ENCODE assay signal across 22 cellular contexts in the genomic region with DNA sequence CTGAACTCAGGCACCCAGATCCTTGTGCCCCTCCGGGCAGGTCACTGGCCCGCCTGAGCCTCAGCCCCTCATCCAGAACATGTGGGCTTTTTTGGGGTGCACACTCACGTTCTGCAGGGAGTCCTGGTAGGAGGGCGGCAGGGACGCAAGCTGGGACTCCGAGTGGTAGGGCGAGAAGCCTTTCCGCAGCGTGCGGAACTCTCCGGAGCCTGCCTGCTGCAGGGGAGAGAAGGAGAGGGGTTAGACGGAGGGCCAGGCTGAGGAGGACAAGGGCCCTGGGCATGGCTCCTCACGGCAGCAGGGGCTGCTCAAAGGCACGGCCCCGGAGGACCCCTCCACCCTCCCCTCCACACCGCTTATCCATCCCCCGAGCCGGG. TPM values are rescaled to one million over a fixed set of nuclear protein-coding genes. Genes with fewer than 3 reads are reported as not detected.
DNase-seq lines count a peak whose midpoint lies in the region; ATAC-seq, FAIRE-seq and TF ChIP-seq lines count a peak whose summit lies in the region.
"Had no signal": no experiment of that assay in that cellular context is flagged by ENCODE, and none has a peak within 500 bp of the region (broad histone marks: within the 10 kb centered on the region; RNA-seq: fewer than 3 reads in every experiment).

No MANE protein-coding gene starts in this region.

- TF ChIP-seq CTCF in H1 (IDR thresholded peaks at IDR 0.05; ENCODE audit: control extremely low read depth in 1 of 3, insufficient read depth in 1 of 3, low read depth in 1 of 3, low read length in 3 of 3) (no peak), testis (IDR thresholded peaks at IDR 0.05) (no peak)

- peak overlapping the region; percentile 19; the same call in 1 of the 2 replicates for H3K18ac ChIP-seq in H1 (ENCODE audit: extremely low read depth, low read length)

- no peaks in the 10 kb centered on the region for H3K27me3 ChIP-seq in H1 (replicated peaks in 1 of 4; ENCODE audit: control insufficient read depth in 3 of 4, extremely low read depth in 1 of 4, insufficient read depth in 3 of 4, low read length in 3 of 4)
- H3K27me3 ChIP-seq in stomach smooth muscle (ENCODE audit: control insufficient read depth in 1 of 2, insufficient read depth in 2 of 2, low read length in 2 of 2): no peaks in the 10 kb centered on the region
- no peaks in the 10 kb centered on the region for H3K27me3 ChIP-seq in testis
- H3K27me3 ChIP-seq: brain microvascular endothelial cell, foreskin keratinocyte had no signal

- H3K4me1 ChIP-seq in H1 (replicated peaks in 1 of 4; ENCODE audit: control insufficient read depth in 3 of 4, insufficient read depth in 4 of 4, low read length in 3 of 4): peaks cover 11 to 37% (median 31%) of the 10 kb centered on the region in 4 experiments
- H3K4me1 ChIP-seq in mesodermal cell (ENCODE audit: control insufficient read depth, insufficient read depth, low read length, poor library complexity, severe bottlenecking): peaks cover 45% of the 10 kb centered on the region
- peaks cover 58% of the 10 kb centered on the region for H3K4me1 ChIP-seq in stomach smooth muscle (ENCODE audit: control insufficient read depth, insufficient read depth, low read length)
- H3K4me1 ChIP-seq in testis: peaks cover 22% of the 10 kb centered on the region

- peak overlapping the region; percentile 72 for H4K91ac ChIP-seq in H1 (replicated peaks; ENCODE audit: insufficient read length, low read length)

- POLR2A ChIA-PET in H1 (lab: Charles Lee; ENCODE audit: partially characterized antibody): interaction anchor here (1.0 kb wide), 1 partner anchor 43 kb away, joined by 3 read pairs; no protein-coding TSS in a partner anchor

- no peak overlapping the region for H2BK12ac ChIP-seq in H1 (ENCODE audit: low read depth, low read length)

- peak overlapping the region; percentile 23 for H3K4ac ChIP-seq in H1 (replicated peaks; ENCODE audit: insufficient read length, low read depth, low read length)

- H3K23ac ChIP-seq in H1 (ENCODE audit: insufficient read length): no peak overlapping the region

- no peak overlapping the region for H3K4me2 ChIP-seq in H1 (ENCODE audit: insufficient read depth in 1 of 2, low read depth in 2 of 2, low read length in 2 of 2)

- ATAC-seq in Right ventricle myocardium inferior (no peak), left cardiac atrium (no peak)
- no peak for ATAC-seq in activated CD4-positive, CD25-positive, alpha-beta regulatory T cell treated with anti-CD3 and anti-CD28 coated beads, Interleukin-2, amount 50 U/mL, for 24 hours
- ATAC-seq: natural killer cell, T-cell had no signal

- no peak overlapping the region for H4K8ac ChIP-seq in H1 (ENCODE audit: extremely low read depth, insufficient read depth, low read length)

- H2AK5ac ChIP-seq in H1 (ENCODE audit: low read depth, low read length): peak overlapping the region; percentile 72; the same call in 1 of the 2 replicates

- H3K36me3 ChIP-seq in H1 (ENCODE audit: control insufficient read depth in 2 of 4, insufficient read depth in 4 of 4, low read length in 3 of 4) (no peaks in the 10 kb centered on the region; a peak in 1 of 8 replicates), mesodermal cell (ENCODE audit: control insufficient read depth, insufficient read depth, low read length) (no peaks in the 10 kb centered on the region), stomach smooth muscle (ENCODE audit: control insufficient read depth in 2 of 2, insufficient read depth in 2 of 2, low read length in 2 of 2) (peaks cover 0 to 6% of the 10 kb centered on the region in 2 donors), testis (ENCODE audit: low read depth, missing control alignments) (no peaks in the 10 kb centered on the region)
- H3K36me3 ChIP-seq: brain microvascular endothelial cell, prostate gland had no signal

- H2AFZ ChIP-seq in H1 (ENCODE audit: low read length): no peak overlapping the region

- H4K20me1 ChIP-seq in H1 (replicated peaks in 1 of 2; ENCODE audit: control insufficient read depth in 1 of 2, insufficient read depth in 2 of 2, low read length in 2 of 2): peaks cover 3 to 5% of the 10 kb centered on the region in 2 experiments

- no peak overlapping the region for H3K14ac ChIP-seq in H1 (ENCODE audit: insufficient read length)

- H3K27ac ChIP-seq in H1 (ENCODE audit: low read depth, low read length) (no peak overlapping the region), mesodermal cell (ENCODE audit: low read depth, low read length, severe bottlenecking) (peak overlapping the region; percentile 23), stomach smooth muscle (ENCODE audit: low read length) (peak overlapping the region; percentile 71), testis (no peak overlapping the region)
- H3K27ac ChIP-seq: 22Rv1, brain microvascular endothelial cell, epithelial cell of prostate, foreskin keratinocyte had no signal

- peaks cover 8% of the 10 kb centered on the region for H3K79me1 ChIP-seq in H1 (ENCODE audit: low read depth, low read length)

- 0 out of 2 replicates have a peak, but pooled peaks cover 2% of the 10 kb centered on the region for H3K23me2 ChIP-seq in H1 (ENCODE audit: low read depth, low read length)

- DNase-seq in Right ventricle myocardium inferior (ENCODE audit: missing footprints) (peak; percentile 56), left cardiac atrium (no peak), H1 (ENCODE audit: low read depth in 1 of 2, low spot score in 2 of 2) (no peak), testis (no peak), GM19238 (ENCODE audit: insufficient read length, low spot score) (no peak)
- DNase-seq: activated CD4-positive, alpha-beta T cell treated with anti-CD3 and anti-CD28 coated beads, Interleukin-2, amount 10 ng/mL, durations not matched to agents 7 days and 5 days; activated CD8-positive, alpha-beta memory T cell treated with anti-CD3 and anti-CD28 coated beads, Interleukin-2, amount 50 U/mL, for 4 hours; activated effector memory CD4-positive, alpha-beta T cell treated with anti-CD3 and anti-CD28 coated beads, Interleukin-2, amount 50 U/mL, for 16 hours; natural killer cell; SHP77 treated with DMSO at 0.1 percent for 48 hours; stimulated activated CD8-positive, alpha-beta memory T cell treated with anti-CD3 and anti-CD28 coated beads, Interleukin-4, amount 100 ng/mL, for 48 hours; T-cell had no signal

- peak overlapping the region; percentile 75; the same call in 1 of the 2 replicates for H2BK5ac ChIP-seq in H1 (ENCODE audit: low read depth, low read length)

- no peak for TF ChIP-seq RAD21 in H1 (IDR thresholded peaks at IDR 0.05 in 1 of 2, conservative IDR thresholded peaks at IDR 0.05 in 1 of 2; ENCODE audit: low read depth in 2 of 2, low read length in 2 of 2)

- no peak overlapping the region for H3K56ac ChIP-seq in H1 (replicated peaks; ENCODE audit: insufficient read length, low read depth, low read length)

- peaks cover 0 to 2% of the 10 kb centered on the region in 2 experiments; a peak in 1 of 4 replicates for H3K79me2 ChIP-seq in H1 (ENCODE audit: control insufficient read depth in 1 of 2, insufficient read depth in 2 of 2, low read length in 2 of 2)

- TF ChIP-seq EP300 in H1 (IDR thresholded peaks at IDR 0.05; ENCODE audit: borderline replicate concordance in 1 of 2, low read depth in 2 of 2, low read length in 2 of 2): no peak

- no peaks in the 10 kb centered on the region for H3K9me3 ChIP-seq in H1 (ENCODE audit: insufficient read depth in 2 of 2, low read depth in 1 of 2, low read length in 1 of 2)
- H3K9me3 ChIP-seq in mesodermal cell (ENCODE audit: control insufficient read depth, low read length): no peaks in the 10 kb centered on the region
- H3K9me3 ChIP-seq in stomach smooth muscle (ENCODE audit: control insufficient read depth in 2 of 2, low read length in 2 of 2): no peaks in the 10 kb centered on the region
- no peaks in the 10 kb centered on the region for H3K9me3 ChIP-seq in testis
- H3K9me3 ChIP-seq: prostate gland had no signal

- H4K5ac ChIP-seq in H1 (ENCODE audit: insufficient read length, low read depth, low read length): no peak overlapping the region

- 89% methylated on average over 14 of the region's 18 CpGs; no CpG with 5 or more reads in 1 of the 2 experiments for WGBS in H1 (ENCODE audit: extremely low coverage in 1 of 2, insufficient coverage in 1 of 2, insufficient read length in 1 of 2, insufficient replicate concordance in 2 of 2, low coverage in 1 of 2, low lambda C conversion rate in 2 of 2, missing lambda C conversion rate in 1 of 2), 2 experiments
- 87 to 97% methylated on average over 5 to 13 of the region's 18 CpGs for WGBS in mesodermal cell (ENCODE audit: insufficient coverage in 2 of 2), 2 experiments
- WGBS in testis, 2 donors: 86 to 88% methylated on average over 17 to 18 of the region's 18 CpGs

- H3K4me3 ChIP-seq in H1 (ENCODE audit: extremely low read depth in 1 of 4, insufficient read depth in 2 of 4, low read depth in 3 of 4, low read length in 4 of 4): no peak overlapping the region
- no peak overlapping the region for H3K4me3 ChIP-seq in mesodermal cell (ENCODE audit: extremely low read depth, insufficient read depth, low read length, poor library complexity, severe bottlenecking)
- H3K4me3 ChIP-seq in stomach smooth muscle (ENCODE audit: low read length in 2 of 2): no peak overlapping the region
- H3K4me3 ChIP-seq in testis: no peak overlapping the region
- H3K4me3 ChIP-seq: prostate gland had no signal

- H2BK120ac ChIP-seq in H1 (replicated peaks; ENCODE audit: low read depth, low read length): no peak overlapping the region

- 0 out of 2 replicates have a peak overlapping the region, but pooled peaks have one; percentile 61 for H2BK20ac ChIP-seq in H1 (ENCODE audit: low read length)

- CTCF ChIA-PET in H1 (lab: Charles Lee; ENCODE audit: partially characterized antibody): interaction anchor here (1.0 to 2.7 kb wide), 12 partner anchors 12 to 160 kb away, joined by 3 to 18 read pairs (median 4); no protein-coding TSS in a partner anchor

- TF ChIP-seq POLR2A in H1 (IDR thresholded peaks at IDR 0.05; ENCODE audit: control extremely low read depth in 1 of 2, low read depth in 2 of 2, low read length in 2 of 2) (no peak), testis (IDR thresholded peaks at IDR 0.05) (no peak)

- H3K9ac ChIP-seq in H1 (replicated peaks in 1 of 4; ENCODE audit: extremely low read depth in 1 of 4, low read depth in 3 of 4, low read length in 3 of 4) (no peak overlapping the region), stomach smooth muscle (ENCODE audit: low read length in 2 of 2) (no peak overlapping the region)

- H2BK15ac ChIP-seq in H1 (ENCODE audit: low read length): peak overlapping the region; percentile 88; the same call in 1 of the 2 replicates

- intact Hi-C loops in Right ventricle myocardium inferior (cut with DNase I): loop anchor here (5.0 kb wide), 1 partner anchor 40 kb away; no protein-coding TSS in a partner anchor
- intact Hi-C loops in left cardiac atrium (cut with DNase I): loop anchor here in 1 of 2 donors (5.0 kb wide), 1 partner anchor 85 kb away; no protein-coding TSS in a partner anchor
- intact Hi-C loops in testis (cut with DNase I; ENCODE audit: low total_unique reads): no loop called here

- FAIRE-seq in H1 (lab: Jason Lieb, UNC): no peak
- FAIRE-seq: keratinocyte, urothelium cell line had no signal

RNA-seq across cellular contexts. Expression of gene CCNK, which starts 40.8 kb away (rescaled TPM):
- total RNA-seq in Right ventricle myocardium inferior (29.2 TPM), left cardiac atrium (10 to 100 TPM; 31.4 to 38.6 TPM), testis (10 to 100 TPM; 69.1 to 73.1 TPM)
- total RNA-seq in H1 (2021; fragmentation: NEBNext Ultra II Directional; extraction: Animal tissue kit (Norgen Biotek cat#: 25700)): 81.9 and 82.7 TPM in 2 replicates
- polyA plus RNA-seq in H1 (2011; rRNA removed) (10.7 and 14.7 TPM in 2 replicates), testis (ENCODE audit: insufficient read depth, low read depth, low replicate concordance) (134 TPM)
- 12.5 TPM for polyA plus RNA-seq in H1 (2011; cell fraction: cytosol; rRNA removed)
- polyA plus RNA-seq in H1 (2011; cell fraction: nucleus; rRNA removed): 15.2 TPM
- 52.2 to 103 TPM (median 60.4 TPM) in 4 replicates for polyA plus RNA-seq in H1 (2012, experiment 1 of 2)
- 62.7 TPM for polyA plus RNA-seq in H1 (2012, experiment 2 of 2)
- 53.6 TPM for polyA plus RNA-seq in H1 (2013, experiment 1 of 2)
- 57.8 TPM for polyA plus RNA-seq in H1 (2013, experiment 2 of 2)
- 17.0 and 27.3 TPM in 2 replicates for polyA minus RNA-seq in H1 (2011; rRNA and poly(A)+ RNA removed)
- polyA minus RNA-seq in H1 (2011; cell fraction: cytosol; rRNA and poly(A)+ RNA removed): 37.3 TPM
- 21.9 TPM for polyA minus RNA-seq in H1 (2011; cell fraction: nucleus; rRNA and poly(A)+ RNA removed)
- 62.1 TPM for polyA plus RNA-seq in mesodermal cell (2013, experiment 1 of 2)
- polyA plus RNA-seq in mesodermal cell (2013, experiment 2 of 2): 61.5 TPM

RNA-seq across cellular contexts. Expression of gene SETD3, which starts 41.4 kb away (rescaled TPM):
- total RNA-seq in Right ventricle myocardium inferior (97.2 TPM), left cardiac atrium (100 to 1,000 TPM in 1 of 2 donors, 10 to 100 TPM in 1; 77.7 to 116 TPM), testis (100 to 1,000 TPM; 135 to 160 TPM)
- 60.1 and 64.0 TPM in 2 replicates for total RNA-seq in H1 (2021; fragmentation: NEBNext Ultra II Directional; extraction: Animal tissue kit (Norgen Biotek cat#: 25700))
- polyA plus RNA-seq in H1 (2011; rRNA removed) (16.0 and 24.0 TPM in 2 replicates), testis (ENCODE audit: insufficient read depth, low read depth, low replicate concordance) (186 TPM)
- 25.0 TPM for polyA plus RNA-seq in H1 (2011; cell fraction: cytosol; rRNA removed)
- 18.3 TPM for polyA plus RNA-seq in H1 (2011; cell fraction: nucleus; rRNA removed)
- 33.2 to 61.8 TPM (median 36.0 TPM) in 4 replicates for polyA plus RNA-seq in H1 (2012, experiment 1 of 2)
- polyA plus RNA-seq in H1 (2012, experiment 2 of 2): 7.7 TPM
- polyA plus RNA-seq in H1 (2013, experiment 1 of 2): 42.9 TPM
- 46.9 TPM for polyA plus RNA-seq in H1 (2013, experiment 2 of 2)
- 44.8 and 60.0 TPM in 2 replicates for polyA minus RNA-seq in H1 (2011; rRNA and poly(A)+ RNA removed)
- 33.7 TPM for polyA minus RNA-seq in H1 (2011; cell fraction: cytosol; rRNA and poly(A)+ RNA removed)
- 68.5 TPM for polyA minus RNA-seq in H1 (2011; cell fraction: nucleus; rRNA and poly(A)+ RNA removed)
- polyA plus RNA-seq in mesodermal cell (2013, experiment 1 of 2): 51.2 TPM
- 48.2 TPM for polyA plus RNA-seq in mesodermal cell (2013, experiment 2 of 2)

Comparison
In these comparisons a context has a peak if more than half of its experiments do, and no peak if none do; other contexts are left out.
1. H3K27ac ChIP-seq: peak in mesodermal cell (single experiment) and stomach smooth muscle (single experiment); none in H1 (single experiment) and testis (0 of 2).